ENCODE assay signal across 21 cellular contexts in genomic region chr6:105886066-105886811, GRCh38.
A peak's percentile ranks its signal among the peaks of the same experiment; 100 is the strongest.
DNase-seq lines count a peak whose midpoint lies in the region; ATAC-seq, FAIRE-seq and TF ChIP-seq lines count a peak whose summit lies in the region.
"Had no signal": no experiment of that assay in that cellular context is flagged by ENCODE, and none has a peak within 500 bp of the region (broad histone marks: within the 10 kb centered on the region; RNA-seq: fewer than 3 reads in every experiment).

No MANE protein-coding gene starts in this region.

- POLR2A ChIA-PET in GM10248 (lab: Yijun Ruan, JAX), result no interaction called here

- 0 out of 2 replicates have a peak, but pooled peaks cover 3% of the 10 kb centered on the region for H3K9me3 ChIP-seq in OCI-LY3 (ENCODE audit: insufficient read depth, low read length)
- H3K9me3 ChIP-seq: prostate gland, suprapubic skin had no signal

- no peaks in the 10 kb centered on the region for H3K79me2 ChIP-seq in OCI-LY3 (ENCODE audit: low read length)

- peaks cover 52% of the 10 kb centered on the region for H3K4me1 ChIP-seq in OCI-LY3 (ENCODE audit: low read length)
- H3K4me1 ChIP-seq: prostate gland had no signal

- no peaks in the 10 kb centered on the region for H3K27me3 ChIP-seq in OCI-LY3 (ENCODE audit: low read depth, low read length)
- H3K27me3 ChIP-seq: suprapubic skin had no signal

- H3K36me3 ChIP-seq in OCI-LY3 (replicated peaks; ENCODE audit: low read depth, low read length), result no peaks in the 10 kb centered on the region
- H3K36me3 ChIP-seq: prostate gland, suprapubic skin had no signal

- H4K20me1 ChIP-seq in OCI-LY3 (ENCODE audit: insufficient read depth, low read length), result no peaks in the 10 kb centered on the region

- peak overlapping the region; percentile 23; the same call in 1 of the 2 replicates for H3K4me2 ChIP-seq in OCI-LY3 (ENCODE audit: low read length)

- CTCF ChIA-PET in GM10248 (lab: Yijun Ruan, JAX), result interaction anchor here (2.3 kb wide), 1 partner anchor 13 kb away, joined by 6 read pairs; no protein-coding TSS in a partner anchor

- DNase-seq in AG10803 (ENCODE audit: low read depth), result peak; percentile 76
- peak; percentile 83 for DNase-seq in CD1c-positive myeloid dendritic cell (ENCODE audit: extremely low spot score)
- no peak for DNase-seq in left lobe of liver (ENCODE audit: low spot score)
- no peak for DNase-seq in GM10248 (ENCODE audit: extremely low spot score)
- no peak for DNase-seq in NCI-H82 treated with DMSO at 0.1 percent for 48 hours (lab: John Stamatoyannopoulos, UW; ENCODE audit: unreplicated experiment)
- DNase-seq in ACHN, result no peak
- no peak for DNase-seq in D721Med (ENCODE audit: insufficient read length, low spot score)
- DNase-seq: activated naive CD4-positive, alpha-beta T cell treated with anti-CD3 and anti-CD28 coated beads, Interleukin-2, amount 50 U/mL, for 16 hours; activated T-cell treated with anti-CD3 and anti-CD28 coated beads, Interleukin-2, amount 50 U/mL, for 24 hours; anterior cingulate cortex; caudate nucleus; COR-L47; H7; NCI-H1436 treated with DMSO at 0.1 percent for 48 hours; NCI-H510A treated with DMSO at 0.1 percent for 48 hours; NK-92 treated with Interleukin-12 subunit alpha and Interleukin-12 subunit beta, amount 100 ng/mL, for 24 hours; stimulated activated CD4-positive, alpha-beta T cell treated with anti-CD3 and anti-CD28 coated beads, Interleukin-1b, Interleukin-23, amount 100 ng/mL, for 48 hours; T-helper 9 cell had no signal

- TF ChIP-seq CTCF in AG10803 (conservative IDR thresholded peaks at IDR 0.05; ENCODE audit: low read length) (no peak), OCI-LY3 (IDR thresholded peaks at IDR 0.05; ENCODE audit: low read depth, low read length) (no peak), GM10248 (IDR thresholded peaks at IDR 0.05; ENCODE audit: control extremely low read depth, extremely low read depth, low read depth, missing control alignments) (no peak), D721Med (IDR thresholded peaks at IDR 0.05; ENCODE audit: insufficient read depth, missing control alignments) (no peak)

- FAIRE-seq in D721Med (lab: Jason Lieb, UNC), result no peak

- 0 out of 2 replicates have a peak overlapping the region, but pooled peaks have one; percentile 15 for H3K27ac ChIP-seq in OCI-LY3 (ENCODE audit: low read length)
- H3K27ac ChIP-seq: prostate gland, suprapubic skin had no signal

- ATAC-seq in left lobe of liver, result peak; percentile 18

- no peak overlapping the region for H3K9ac ChIP-seq in OCI-LY3 (ENCODE audit: low read length)

- in situ Hi-C loops in ACHN (cut with HindIII; ENCODE audit: low pct_ligation_motif_present, low pct_unique_long_range_greater_than_20kb, low sequenced_read_pairs), result no loop called here

- H3K4me3 ChIP-seq in AG10803 (ENCODE audit: low read length) (no peak overlapping the region), OCI-LY3 (ENCODE audit: low read length) (no peak overlapping the region)
- H3K4me3 ChIP-seq: prostate gland, suprapubic skin had no signal

- H2AFZ ChIP-seq in OCI-LY3 (ENCODE audit: low read depth, low read length), result no peak overlapping the region

Comparison
In these comparisons a context has a peak if more than half of its experiments do, and no peak if none do; other contexts are left out.
1. DNase-seq: peak in AG10803 (single experiment) and CD1c-positive myeloid dendritic cell (single experiment); none in left lobe of liver (single experiment), GM10248 (single experiment), NCI-H82 treated with DMSO at 0.1 percent for 48 hours (single experiment), ACHN (single experiment) and D721Med (single experiment).